Comparison of ENCODE assay signal across 8 cellular contexts in genomic region chr22:35350539-35351503, GRCh38. TPM values are rescaled to one million over a fixed set of nuclear protein-coding genes. Genes with fewer than 3 reads are reported as not detected.
A peak's percentile ranks its signal among the peaks of the same experiment; 100 is the strongest.
DNase-seq lines count a peak whose midpoint lies in the region; ATAC-seq and TF ChIP-seq lines count a peak whose summit lies in the region.

No MANE protein-coding gene starts in this region.

- H3K27me3 ChIP-seq in BLaER1 (no peaks in the 10 kb centered on the region), right lobe of liver (no peaks in the 10 kb centered on the region)

- no peaks in the 10 kb centered on the region for H4K20me1 ChIP-seq in BLaER1

- H3K4me1 ChIP-seq in BLaER1, result peaks cover 62% of the 10 kb centered on the region
- H3K4me1 ChIP-seq in right lobe of liver, result peaks cover 0 to 20% (median 0%) of the 10 kb centered on the region in 4 donors

- H3K36me3 ChIP-seq in BLaER1 (peaks cover 14% of the 10 kb centered on the region; the same call in 1 of the 2 replicates), right lobe of liver (peaks cover 0 to 7% (median 0%) of the 10 kb centered on the region in 4 donors)

- intact Hi-C loops in right lobe of liver (cut with DNase I), result loop anchor here in 1 of 2 donors (5.0 to 10.0 kb wide), 2 partner anchors 64 to 231 kb away; no protein-coding TSS in a partner anchor

- TF ChIP-seq CTCF in right lobe of liver (IDR thresholded peaks at IDR 0.05), result peak; percentile 95 to 98 (median 96)

- peak overlapping the region; percentile 98 for H3K4me2 ChIP-seq in BLaER1

- ATAC-seq in GM19328 (IDR thresholded peaks at IDR 0.05; ENCODE audit: unreplicated experiment), result peak; percentile 74
- peak; percentile 78 for ATAC-seq in HG03521 (IDR thresholded peaks at IDR 0.05; ENCODE audit: unreplicated experiment)
- ATAC-seq in right lobe of liver, result peak; percentile 85 to 93 (median 89)

- H3K27ac ChIP-seq in BLaER1 (peak overlapping the region; percentile 75), right lobe of liver (peak overlapping the region in 2 of 3 donors; percentile 35 to 53)

- TF ChIP-seq POLR2A in right lobe of liver (IDR thresholded peaks at IDR 0.05), result no peak

- DNase-seq in NCI-H69 (lab: John Stamatoyannopoulos, UW) (peak; percentile 96), dermis microvascular lymphatic vessel endothelial cell (ENCODE audit: low read depth in 2 of 2) (peak; percentile 70 to 92), right lobe of liver (peak; percentile 94 to 96 (median 95))
- DNase-seq in activated CD4-positive, alpha-beta T cell treated with anti-CD3 and anti-CD28 coated beads, Interleukin-2, amount 50 U/mL, for 4 hours, result peak; percentile 76 to 77
- DNase-seq in stimulated activated CD4-positive, alpha-beta T cell treated with anti-CD3 and anti-CD28 coated beads, Interleukin-4, amount 100 ng/mL, for 1 hour, result peak; percentile 82

- whole genome bisulfite sequencing in right lobe of liver (ENCODE audit: insufficient coverage, low coverage, low lambda C conversion rate, missing lambda C conversion rate), result 4% methylated on average over 16 of the region's 47 CpGs

- H3K4me3 ChIP-seq in BLaER1 (peak overlapping the region; percentile 66), right lobe of liver (peak overlapping the region; percentile 33 to 51 (median 36))

- H3K9ac ChIP-seq in BLaER1, result peak overlapping the region; percentile 64

- H3K9me3 ChIP-seq in BLaER1 (no peaks in the 10 kb centered on the region), right lobe of liver (no peaks in the 10 kb centered on the region)

RNA-seq across cellular contexts. Expression of gene HMOX1, which starts 30.1 kb away (rescaled TPM):
- total RNA-seq in dermis microvascular lymphatic vessel endothelial cell, result 57.3 and 104 TPM in 2 replicates
- 100 to 1,000 TPM in 1 of 6 experiments, 10 to 100 TPM in 5; 15.7 to 255 (median 47.2) TPM for total RNA-seq in right lobe of liver

RNA-seq across cellular contexts. Expression of gene MCM5, which starts 49.1 kb away (rescaled TPM):
- total RNA-seq in dermis microvascular lymphatic vessel endothelial cell (44.8 and 60.5 TPM in 2 replicates), right lobe of liver (10 to 100 TPM in 4 of 6 experiments, 1 to 10 TPM in 2; 6.7 to 35.9 (median 13.4) TPM)

RNA-seq across cellular contexts. Expression of gene TOM1, which starts 51.1 kb away (rescaled TPM):
- total RNA-seq in dermis microvascular lymphatic vessel endothelial cell, result 16.6 and 38.9 TPM in 2 replicates
- total RNA-seq in right lobe of liver, result 100 to 1,000 TPM in 2 of 6 experiments, 10 to 100 TPM in 4; 45.0 to 124 (median 54.0) TPM

Comparison
In these comparisons a context has a peak if more than half of its experiments do, and no peak if none do; other contexts are left out.
1. Peak in every context shown above with its lines: DNase-seq, ATAC-seq, H3K4me3 ChIP-seq and H3K27ac ChIP-seq.